In the genomic region with DNA sequence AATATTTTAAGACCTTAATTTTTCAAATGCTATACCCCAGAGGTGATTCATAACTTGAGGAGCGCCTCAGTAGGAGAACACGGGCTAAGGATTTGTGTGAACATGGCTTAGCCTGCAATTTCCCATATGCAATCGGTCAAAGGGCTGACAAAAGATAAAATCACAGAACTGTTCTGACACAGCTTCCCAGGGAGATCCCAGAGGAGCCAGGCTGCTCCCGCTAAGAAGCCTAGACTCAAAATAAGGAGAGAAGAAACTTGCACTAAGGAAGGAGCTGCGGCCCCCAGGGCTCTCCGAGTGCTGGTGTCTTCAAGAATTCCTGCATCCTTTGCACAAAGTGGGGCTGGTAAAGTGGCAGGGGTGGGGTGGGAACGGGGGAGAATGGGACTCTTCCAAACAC, we compare ENCODE assay signal across 24 cellular contexts.
"Had no signal": no experiment of that assay in that cellular context is flagged by ENCODE, and none has a peak within 500 bp of the region (broad histone marks: within the 10 kb centered on the region; RNA-seq: fewer than 3 reads in every experiment).

No MANE protein-coding gene starts in this region.

- H3K36me3 Mint-ChIP-seq: activated CD4-positive, alpha-beta memory T cell treated with anti-CD3 and anti-CD28 coated beads for 36 hours had no signal

- H3K9me3 ChIP-seq: Peyer's patch had no signal

- H3K36me3 ChIP-seq: brain microvascular endothelial cell, Peyer's patch had no signal

- H3K27ac Mint-ChIP-seq: activated CD4-positive, alpha-beta memory T cell treated with anti-CD3 and anti-CD28 coated beads for 36 hours; activated CD4-positive, alpha-beta T cell treated with anti-CD3 and anti-CD28 coated beads, Interleukin-2, amount 10 ng/mL, durations not matched to agents 7 days and 5 days; activated naive CD4-positive, alpha-beta T cell treated with anti-CD3 and anti-CD28 coated beads, Interleukin-2, amount 50 U/mL, for 72 hours; activated naive CD8-positive, alpha-beta T cell treated with anti-CD3 and anti-CD28 coated beads, Interleukin-2, amount 50 U/mL, for 24 hours had no signal

- H3K9me3 Mint-ChIP-seq: activated CD4-positive, alpha-beta memory T cell treated with anti-CD3 and anti-CD28 coated beads for 36 hours; activated CD4-positive, alpha-beta T cell treated with anti-CD3 and anti-CD28 coated beads, Interleukin-2, amount 10 ng/mL, durations not matched to agents 7 days and 5 days; activated naive CD8-positive, alpha-beta T cell treated with anti-CD3 and anti-CD28 coated beads, Interleukin-2, amount 50 U/mL, for 24 hours; activated T-cell treated with anti-CD3 and anti-CD28 coated beads, Interleukin-2, amount 50 U/mL, for 4 hours had no signal

- H3K27me3 ChIP-seq: brain microvascular endothelial cell, Peyer's patch had no signal

- DNase-seq: activated CD4-positive, alpha-beta memory T cell treated with anti-CD3 and anti-CD28 coated beads for 36 hours; activated CD4-positive, alpha-beta T cell treated with anti-CD3 and anti-CD28 coated beads, Interleukin-2, amount 10 ng/mL, durations not matched to agents 7 days and 5 days; activated CD4-positive, CD25-positive, alpha-beta regulatory T cell; activated CD8-positive, alpha-beta memory T cell treated with anti-CD3 and anti-CD28 coated beads for 24 hours; activated effector memory CD4-positive, alpha-beta T cell treated with anti-CD3 and anti-CD28 coated beads, Interleukin-2, amount 50 U/mL, for 16 hours; activated naive CD4-positive, alpha-beta T cell treated with Interleukin-2 at 50 U/mL for 16 hours; activated naive CD8-positive, alpha-beta T cell treated with anti-CD3 and anti-CD28 coated beads, Interleukin-2, amount 50 U/mL, for 24 hours; activated T-cell treated with anti-CD3 and anti-CD28 coated beads, Interleukin-2, amount 50 U/mL, for 4 hours; amygdala; brain microvascular endothelial cell; MV-4-11; NCI-H1092 treated with DMSO at 0.1 percent for 48 hours; NCI-H1417 treated with DMSO at 0.1 percent for 48 hours; NCI-H1694; NCI-H2029; NCI-H510A treated with DMSO at 0.1 percent for 48 hours; NCI-H69; Peyer's patch; SHP77 treated with DMSO at 0.1 percent for 48 hours; T-helper 1 cell had no signal

- H3K4me3 Mint-ChIP-seq: activated CD4-positive, alpha-beta memory T cell treated with anti-CD3 and anti-CD28 coated beads for 36 hours; activated CD4-positive, alpha-beta T cell treated with anti-CD3 and anti-CD28 coated beads, Interleukin-2, amount 10 ng/mL, durations not matched to agents 7 days and 5 days; activated naive CD8-positive, alpha-beta T cell treated with anti-CD3 and anti-CD28 coated beads, Interleukin-2, amount 50 U/mL, for 24 hours; activated T-cell treated with anti-CD3 and anti-CD28 coated beads, Interleukin-2, amount 50 U/mL, for 4 hours had no signal

- H3K4me3 ChIP-seq: Peyer's patch had no signal

- H3K27me3 Mint-ChIP-seq: activated CD4-positive, alpha-beta T cell treated with anti-CD3 and anti-CD28 coated beads, Interleukin-2, amount 10 ng/mL, durations not matched to agents 7 days and 5 days had no signal

- H3K4me1 Mint-ChIP-seq: activated CD4-positive, alpha-beta T cell treated with anti-CD3 and anti-CD28 coated beads, Interleukin-2, amount 10 ng/mL, durations not matched to agents 7 days and 5 days had no signal

- H3K27ac ChIP-seq: brain microvascular endothelial cell, KMS-11, Peyer's patch, RWPE1, VCaP had no signal

- ATAC-seq: activated naive CD4-positive, alpha-beta T cell treated with anti-CD3 and anti-CD28 coated beads, Interleukin-2, amount 50 U/mL, for 72 hours; activated naive CD8-positive, alpha-beta T cell treated with anti-CD3 and anti-CD28 coated beads, Interleukin-2, amount 50 U/mL, for 24 hours; activated T-cell treated with anti-CD3 and anti-CD28 coated beads, Interleukin-2, amount 50 U/mL, for 4 hours had no signal

- H3K4me1 ChIP-seq: Peyer's patch had no signal
